In the genomic region with DNA sequence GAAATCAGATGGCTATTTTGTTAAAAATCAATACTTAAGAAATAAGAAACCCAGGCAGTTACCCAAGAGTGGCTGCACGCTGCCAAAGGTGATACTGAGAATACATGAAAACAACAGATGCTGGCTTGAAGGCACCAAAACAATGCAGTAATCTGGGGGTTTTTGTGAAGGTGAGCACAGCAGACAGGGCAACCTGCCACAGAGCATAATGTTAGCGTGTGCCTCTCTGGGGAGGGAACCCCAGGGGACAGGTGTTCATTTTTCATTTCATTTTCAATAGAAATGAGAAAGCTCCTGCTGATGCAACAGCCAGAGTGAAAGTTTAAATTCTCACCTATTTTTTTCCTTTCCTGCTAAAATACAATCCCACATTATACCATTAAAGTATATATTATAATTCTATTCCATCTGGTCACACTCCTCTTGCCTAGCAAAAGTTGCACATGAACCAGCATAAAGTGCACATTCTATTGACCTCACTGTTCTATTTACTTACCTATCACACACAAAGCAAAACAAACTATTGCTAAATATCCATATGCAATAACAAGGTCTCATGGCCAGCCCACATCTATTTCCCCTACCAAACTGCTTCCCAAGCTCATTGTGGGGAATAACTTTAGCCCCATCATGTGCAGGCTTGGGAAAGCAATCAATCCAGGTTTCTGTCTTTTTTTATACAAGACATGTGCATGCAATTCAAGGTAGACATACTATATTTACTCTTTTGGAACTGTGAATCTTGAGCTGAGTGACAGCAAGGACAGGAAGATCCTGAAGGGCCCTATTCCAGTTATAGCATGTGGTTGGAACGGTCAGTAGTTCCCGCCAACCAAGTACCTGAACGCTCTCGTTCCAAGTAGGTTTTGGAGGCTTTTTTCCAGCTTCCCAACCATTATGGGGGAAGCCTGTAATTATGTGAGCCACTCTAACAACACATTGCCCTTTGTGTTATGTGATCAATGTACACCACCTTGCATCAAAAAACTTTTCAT, we compare ENCODE assay signal across 8 cellular contexts.
DNase-seq lines count a peak whose midpoint lies in the region; ATAC-seq, FAIRE-seq and TF ChIP-seq lines count a peak whose summit lies in the region.

No MANE protein-coding gene starts in this region.

- peak; percentile 42 for DNase-seq in GM20000 (ENCODE audit: low spot score)
- no peak for DNase-seq in NCI-H2196 (lab: John Stamatoyannopoulos, UW; ENCODE audit: unreplicated experiment)
- no peak for DNase-seq in stimulated activated CD4-positive, alpha-beta T cell treated with anti-CD3 and anti-CD28 coated beads, Interleukin-1b, Interleukin-23, amount 100 ng/mL, for 48 hours
- no peak for DNase-seq in SHP77 (lab: John Stamatoyannopoulos, UW)
- DNase-seq in D721Med (ENCODE audit: insufficient read length, low spot score): no peak

- ATAC-seq in GM18508 (IDR thresholded peaks at IDR 0.05; ENCODE audit: insufficient read depth, unreplicated experiment) (peak; percentile 52), HG03196 (IDR thresholded peaks at IDR 0.05; ENCODE audit: unreplicated experiment) (peak; percentile 89), esophagus mucosa (peak; percentile 28)

- FAIRE-seq in D721Med (lab: Jason Lieb, UNC): no peak

- TF ChIP-seq CTCF in GM20000 (IDR thresholded peaks at IDR 0.05; ENCODE audit: extremely low read depth, missing control alignments) (no peak), D721Med (IDR thresholded peaks at IDR 0.05; ENCODE audit: insufficient read depth, missing control alignments) (no peak)

Comparison
In these comparisons a context has a peak if more than half of its experiments do, and no peak if none do; other contexts are left out.
1. ATAC-seq: peak in every context shown above with its lines; median percentile 89 in HG03196; 52 in GM18508; 28 in esophagus mucosa.